32 cellular contexts compared by ENCODE assay signal in genomic region chr9:89715318-89715858, GRCh38.
A peak's percentile ranks its signal among the peaks of the same experiment; 100 is the strongest.
DNase-seq lines count a peak whose midpoint lies in the region; ATAC-seq and TF ChIP-seq lines count a peak whose summit lies in the region.
"Had no signal": no experiment of that assay in that cellular context is flagged by ENCODE, and none has a peak within 500 bp of the region (broad histone marks: within the 10 kb centered on the region; RNA-seq: fewer than 3 reads in every experiment).

No MANE protein-coding gene starts in this region.

- no peak for TF ChIP-seq CTCF in activated CD8-positive, alpha-beta T cell treated with anti-CD3 and anti-CD28 coated beads for 36 hours (IDR thresholded peaks at IDR 0.05)

- H3K4me1 ChIP-seq in CD8-positive, alpha-beta memory T cell (ENCODE audit: insufficient read depth, low read length): peaks cover 10% of the 10 kb centered on the region
- H3K4me1 ChIP-seq: uterus had no signal

- no peaks in the 10 kb centered on the region for H3K27me3 Mint-ChIP-seq in activated CD4-positive, alpha-beta T cell treated with anti-CD3 and anti-CD28 coated beads for 36 hours
- no peaks in the 10 kb centered on the region for H3K27me3 Mint-ChIP-seq in CD8-positive, alpha-beta memory T cell
- no peaks in the 10 kb centered on the region for H3K27me3 Mint-ChIP-seq in activated CD8-positive, alpha-beta T cell treated with anti-CD3 and anti-CD28 coated beads for 36 hours
- peaks cover 0 to 5% of the 10 kb centered on the region in 2 donors for H3K27me3 Mint-ChIP-seq in effector memory CD8-positive, alpha-beta T cell
- H3K27me3 Mint-ChIP-seq: IgD-negative memory B cell; stimulated activated naive B cell treated with anti-CD40 and anti-IgM and Interleukin-4, amounts not matched to agents 10 μg/mL and 1 μg/mL and 100 μg/mL, for 72 hours had no signal

- intact Hi-C loops in activated CD4-positive, alpha-beta T cell treated with anti-CD3 and anti-CD28 coated beads for 36 hours (cut with DNase I, micrococcal nuclease): no loop called here
- intact Hi-C loops in activated CD8-positive, alpha-beta T cell treated with anti-CD3 and anti-CD28 coated beads for 36 hours (cut with micrococcal nuclease): no loop called here

- H3K27me3 ChIP-seq in CD8-positive, alpha-beta memory T cell (ENCODE audit: insufficient read depth, low read length, poor library complexity, severe bottlenecking): no peaks in the 10 kb centered on the region
- H3K27me3 ChIP-seq: gastroesophageal sphincter, hepatocyte, neutrophil, testis, uterus had no signal

- peaks cover 13% of the 10 kb centered on the region for H3K4me1 Mint-ChIP-seq in activated CD4-positive, alpha-beta T cell treated with anti-CD3 and anti-CD28 coated beads for 36 hours
- peaks cover 11 to 24% (median 15%) of the 10 kb centered on the region in 3 donors for H3K4me1 Mint-ChIP-seq in CD8-positive, alpha-beta memory T cell
- peaks cover 29% of the 10 kb centered on the region for H3K4me1 Mint-ChIP-seq in activated CD8-positive, alpha-beta T cell treated with anti-CD3 and anti-CD28 coated beads for 36 hours (ENCODE audit: low read depth)
- H3K4me1 Mint-ChIP-seq in effector memory CD8-positive, alpha-beta T cell (ENCODE audit: low read depth in 2 of 2): peaks cover 0 to 1% of the 10 kb centered on the region in 2 donors

- H3K9me3 ChIP-seq in CD8-positive, alpha-beta memory T cell (ENCODE audit: low read length): no peaks in the 10 kb centered on the region
- H3K9me3 ChIP-seq: gastroesophageal sphincter, neutrophil, testis, uterus had no signal

- H3K36me3 Mint-ChIP-seq in activated CD4-positive, alpha-beta T cell treated with anti-CD3 and anti-CD28 coated beads for 36 hours (ENCODE audit: low read depth): no peaks in the 10 kb centered on the region
- H3K36me3 Mint-ChIP-seq in CD8-positive, alpha-beta memory T cell: no peaks in the 10 kb centered on the region
- peaks cover 2% of the 10 kb centered on the region for H3K36me3 Mint-ChIP-seq in activated CD8-positive, alpha-beta T cell treated with anti-CD3 and anti-CD28 coated beads for 36 hours (ENCODE audit: low read depth)
- no peaks in the 10 kb centered on the region for H3K36me3 Mint-ChIP-seq in effector memory CD8-positive, alpha-beta T cell (ENCODE audit: insufficient read depth)
- H3K36me3 Mint-ChIP-seq: CD14-positive monocyte, IgD-negative memory B cell, memory B cell had no signal

- CTCF ChIA-PET in activated CD4-positive, alpha-beta T cell treated with anti-CD3 and anti-CD28 coated beads for 36 hours (lab: Charles Lee): interaction anchor here (1.4 kb wide), 1 partner anchor 115 kb away, joined by 3 read pairs; no protein-coding TSS in a partner anchor
- CTCF ChIA-PET in CD8-positive, alpha-beta memory T cell (lab: Charles Lee): no interaction called here
- CTCF ChIA-PET in activated CD8-positive, alpha-beta T cell treated with anti-CD3 and anti-CD28 coated beads for 36 hours (lab: Charles Lee): interaction anchor here (1.3 to 1.9 kb wide), 3 partner anchors 16 to 112 kb away, joined by 3 to 6 read pairs (median 6); no protein-coding TSS in a partner anchor

- no peak for DNase-seq in activated CD4-positive, alpha-beta T cell treated with anti-CD3 and anti-CD28 coated beads for 36 hours
- DNase-seq in activated CD4-positive, alpha-beta T cell treated with anti-CD3 and anti-CD28 coated beads, Interleukin-2, amount 50 U/mL, for 48 hours: no peak
- DNase-seq in CD8-positive, alpha-beta memory T cell: no peak
- no peak for DNase-seq in activated CD8-positive, alpha-beta T cell treated with anti-CD3 and anti-CD28 coated beads for 36 hours
- DNase-seq in effector memory CD8-positive, alpha-beta T cell: no peak
- DNase-seq in HUDEP-2 (lab: John Stamatoyannopoulos, UW; ENCODE audit: unreplicated experiment in 76 of 76): no peak
- DNase-seq in activated effector memory CD4-positive, alpha-beta T cell treated with anti-CD3 and anti-CD28 coated beads, Interleukin-2, amount 50 U/mL, for 16 hours: no peak
- DNase-seq: 8988T; EL; NCI-H1092 treated with DMSO at 0.1 percent for 48 hours; NCI-H187; NCI-H2171; NCI-H510A treated with DMSO at 0.1 percent for 48 hours; PC-9; stimulated activated CD4-positive, alpha-beta T cell treated with anti-CD3 and anti-CD28 coated beads, Interleukin-4, amount 100 ng/mL, for 4 hours; stimulated activated naive B cell treated with anti-CD40 and anti-IgM and Interleukin-4, amounts not matched to agents 10 μg/mL and 1 μg/mL and 100 μg/mL, for 72 hours; T-helper 9 cell; testis; WERI-Rb-1 had no signal

- POLR2A ChIA-PET in activated CD4-positive, alpha-beta T cell treated with anti-CD3 and anti-CD28 coated beads for 36 hours (lab: Charles Lee): no interaction called here
- POLR2A ChIA-PET in CD8-positive, alpha-beta memory T cell (lab: Charles Lee): no interaction called here
- POLR2A ChIA-PET in activated CD8-positive, alpha-beta T cell treated with anti-CD3 and anti-CD28 coated beads for 36 hours (lab: Charles Lee): interaction anchor here (1.4 kb wide), 1 partner anchor 14 kb away, joined by 3 read pairs; no protein-coding TSS in a partner anchor

- H3K27ac Mint-ChIP-seq in activated CD4-positive, alpha-beta T cell treated with anti-CD3 and anti-CD28 coated beads for 36 hours: no peak overlapping the region
- H3K27ac Mint-ChIP-seq in CD8-positive, alpha-beta memory T cell: peak overlapping the region in 5 of 8 donors; percentile 8 to 73 (median 12)
- peak overlapping the region; percentile 79 for H3K27ac Mint-ChIP-seq in activated CD8-positive, alpha-beta T cell treated with anti-CD3 and anti-CD28 coated beads for 36 hours
- no peak overlapping the region for H3K27ac Mint-ChIP-seq in effector memory CD8-positive, alpha-beta T cell
- H3K27ac Mint-ChIP-seq: CD14-positive monocyte; IgD-negative memory B cell; memory B cell; stimulated activated naive B cell treated with anti-CD40 and anti-IgM and Interleukin-4, amounts not matched to agents 10 μg/mL and 1 μg/mL and 100 μg/mL, for 72 hours had no signal

- ATAC-seq in activated CD4-positive, alpha-beta T cell treated with anti-CD3 and anti-CD28 coated beads for 36 hours: peak; percentile 68
- peak; percentile 94 for ATAC-seq in activated CD8-positive, alpha-beta T cell treated with anti-CD3 and anti-CD28 coated beads for 36 hours
- ATAC-seq in effector memory CD8-positive, alpha-beta T cell (replicated peaks): peak; percentile 48
- no peak for ATAC-seq in GM21786 (IDR thresholded peaks at IDR 0.05; ENCODE audit: unreplicated experiment)
- ATAC-seq: gastroesophageal sphincter; GM12878; left lobe of liver; Right ventricle myocardium inferior; sciatic nerve; SK-N-SH treated with all-trans-retinoic acid at 6 μM for 48 hours; stimulated activated naive B cell treated with anti-CD40 and anti-IgM and Interleukin-4, amounts not matched to agents 10 μg/mL and 1 μg/mL and 100 μg/mL, for 72 hours had no signal

- no peaks in the 10 kb centered on the region for H3K36me3 ChIP-seq in CD8-positive, alpha-beta memory T cell (ENCODE audit: insufficient read depth, low read length)
- H3K36me3 ChIP-seq: gastroesophageal sphincter, neutrophil, uterus, WERI-Rb-1 had no signal

- no peak overlapping the region for H3K4me3 Mint-ChIP-seq in activated CD4-positive, alpha-beta T cell treated with anti-CD3 and anti-CD28 coated beads for 36 hours
- peak overlapping the region in 2 of 7 donors; percentile 8 to 42 for H3K4me3 Mint-ChIP-seq in CD8-positive, alpha-beta memory T cell
- no peak overlapping the region for H3K4me3 Mint-ChIP-seq in activated CD8-positive, alpha-beta T cell treated with anti-CD3 and anti-CD28 coated beads for 36 hours
- H3K4me3 Mint-ChIP-seq in effector memory CD8-positive, alpha-beta T cell: no peak overlapping the region
- H3K4me3 Mint-ChIP-seq: CD14-positive monocyte; IgD-negative memory B cell; memory B cell; stimulated activated naive B cell treated with anti-CD40 and anti-IgM and Interleukin-4, amounts not matched to agents 10 μg/mL and 1 μg/mL and 100 μg/mL, for 72 hours had no signal

- no peak overlapping the region for H3K4me3 ChIP-seq in CD8-positive, alpha-beta memory T cell (ENCODE audit: low read length)
- H3K4me3 ChIP-seq: gastroesophageal sphincter, GM12878, hepatocyte, PC-9, testis, uterus had no signal

- no peak overlapping the region for H3K27ac ChIP-seq in CD8-positive, alpha-beta memory T cell (ENCODE audit: low read depth, low read length)
- H3K27ac ChIP-seq: gastroesophageal sphincter, hepatocyte, neutrophil, PC-9, testis, uterus, WERI-Rb-1 had no signal

- H3K9me3 Mint-ChIP-seq in activated CD4-positive, alpha-beta T cell treated with anti-CD3 and anti-CD28 coated beads for 36 hours (ENCODE audit: low read depth): peaks cover 2% of the 10 kb centered on the region
- no peaks in the 10 kb centered on the region for H3K9me3 Mint-ChIP-seq in CD8-positive, alpha-beta memory T cell
- H3K9me3 Mint-ChIP-seq in activated CD8-positive, alpha-beta T cell treated with anti-CD3 and anti-CD28 coated beads for 36 hours: no peaks in the 10 kb centered on the region
- H3K9me3 Mint-ChIP-seq in effector memory CD8-positive, alpha-beta T cell: no peaks in the 10 kb centered on the region
- H3K9me3 Mint-ChIP-seq: IgD-negative memory B cell, memory B cell had no signal

Comparison
In these comparisons a context has a peak if more than half of its experiments do, and no peak if none do; other contexts are left out.
1. H3K27ac Mint-ChIP-seq: peak in CD8-positive, alpha-beta memory T cell (5 of 8) and activated CD8-positive, alpha-beta T cell treated with anti-CD3 and anti-CD28 coated beads for 36 hours (single experiment); none in activated CD4-positive, alpha-beta T cell treated with anti-CD3 and anti-CD28 coated beads for 36 hours (single experiment) and effector memory CD8-positive, alpha-beta T cell (0 of 2).